28 cellular contexts compared by ENCODE assay signal in genomic region chr2:99674031-99674430, GRCh38.
"Had no signal": no experiment of that assay in that cellular context is flagged by ENCODE, and none has a peak within 500 bp of the region (broad histone marks: within the 10 kb centered on the region; RNA-seq: fewer than 3 reads in every experiment).

No MANE protein-coding gene starts in this region.

- H3K27ac Mint-ChIP-seq: activated CD8-positive, alpha-beta memory T cell treated with anti-CD3 and anti-CD28 coated beads, Interleukin-2, amount 10 ng/mL, durations not matched to agents 7 days and 5 days; activated CD8-positive, alpha-beta T cell treated with anti-CD3 and anti-CD28 coated beads, Interleukin-2, amount 10 ng/mL, durations not matched to agents 7 days and 5 days; activated naive CD4-positive, alpha-beta T cell treated with anti-CD3 and anti-CD28 coated beads, Interleukin-2, amount 50 U/mL, for 24 hours; activated naive CD8-positive, alpha-beta T cell treated with anti-CD3 and anti-CD28 coated beads, Interleukin-2, amount 50 U/mL, for 24 hours; activated T-helper 2 cell treated with anti-CD3 and anti-CD28 coated beads, Interferon-gamma antibody, Interleukin-2, Interleukin-4, amounts not matched to agents 10 μg/mL and 5 μg/mL and 100 μg/mL, durations not matched to agents 14 hours and 24 hours and 36 hours; natural killer cell treated with Interleukin-12 subunit alpha and Interleukin-12 subunit beta and Interleukin-15 and Interleukin-18, amount 100 ng/mL, for 72 hours had no signal

- H3K4me3 Mint-ChIP-seq: activated CD8-positive, alpha-beta memory T cell treated with anti-CD3 and anti-CD28 coated beads, Interleukin-2, amount 10 ng/mL, durations not matched to agents 7 days and 5 days; activated CD8-positive, alpha-beta T cell treated with anti-CD3 and anti-CD28 coated beads, Interleukin-2, amount 10 ng/mL, durations not matched to agents 7 days and 5 days; activated naive CD4-positive, alpha-beta T cell treated with anti-CD3 and anti-CD28 coated beads, Interleukin-2, amount 50 U/mL, for 24 hours; activated naive CD8-positive, alpha-beta T cell treated with anti-CD3 and anti-CD28 coated beads, Interleukin-2, amount 50 U/mL, for 24 hours; central memory CD8-positive, alpha-beta T cell; natural killer cell treated with Interleukin-12 subunit alpha and Interleukin-12 subunit beta and Interleukin-15 and Interleukin-18, amount 100 ng/mL, for 72 hours had no signal

- H3K4me1 Mint-ChIP-seq: activated CD8-positive, alpha-beta memory T cell treated with anti-CD3 and anti-CD28 coated beads, Interleukin-2, amount 10 ng/mL, durations not matched to agents 7 days and 5 days; activated naive CD4-positive, alpha-beta T cell treated with anti-CD3 and anti-CD28 coated beads, Interleukin-2, amount 50 U/mL, for 24 hours; activated naive CD8-positive, alpha-beta T cell treated with anti-CD3 and anti-CD28 coated beads, Interleukin-2, amount 50 U/mL, for 24 hours; central memory CD8-positive, alpha-beta T cell had no signal

- H3K27me3 ChIP-seq: breast epithelium, gastrocnemius medialis, neutrophil, ovary, tibial nerve had no signal

- ATAC-seq: activated CD8-positive, alpha-beta memory T cell treated with anti-CD3 and anti-CD28 coated beads, Interleukin-2, amount 10 ng/mL, durations not matched to agents 7 days and 5 days; activated CD8-positive, alpha-beta T cell treated with anti-CD3 and anti-CD28 coated beads, Interleukin-2, amount 10 ng/mL, durations not matched to agents 7 days and 5 days; activated naive CD8-positive, alpha-beta T cell treated with anti-CD3 and anti-CD28 coated beads, Interleukin-2, amount 50 U/mL, for 24 hours; gastrocnemius medialis; natural killer cell treated with Interleukin-12 subunit alpha and Interleukin-12 subunit beta and Interleukin-15 and Interleukin-18, amount 100 ng/mL, for 72 hours had no signal

- H3K4me1 ChIP-seq: breast epithelium, gastrocnemius medialis, prostate gland had no signal

- H3K27me3 Mint-ChIP-seq: activated CD8-positive, alpha-beta memory T cell treated with anti-CD3 and anti-CD28 coated beads, Interleukin-2, amount 10 ng/mL, durations not matched to agents 7 days and 5 days; activated naive CD4-positive, alpha-beta T cell treated with anti-CD3 and anti-CD28 coated beads, Interleukin-2, amount 50 U/mL, for 24 hours; activated naive CD8-positive, alpha-beta T cell treated with anti-CD3 and anti-CD28 coated beads, Interleukin-2, amount 50 U/mL, for 24 hours; central memory CD8-positive, alpha-beta T cell; natural killer cell treated with Interleukin-12 subunit alpha and Interleukin-12 subunit beta and Interleukin-15 and Interleukin-18, amount 100 ng/mL, for 72 hours had no signal

- H3K27ac ChIP-seq: gastrocnemius medialis, neutrophil, ovary, prostate gland, tibial nerve had no signal

- H3K4me3 ChIP-seq: gastrocnemius medialis, ovary, prostate gland, tibial nerve had no signal

- H3K9me3 Mint-ChIP-seq: activated naive CD4-positive, alpha-beta T cell treated with anti-CD3 and anti-CD28 coated beads, Interleukin-2, amount 50 U/mL, for 24 hours; activated T-helper 2 cell treated with anti-CD3 and anti-CD28 coated beads, Interferon-gamma antibody, Interleukin-2, Interleukin-4, amounts not matched to agents 10 μg/mL and 5 μg/mL and 100 μg/mL, durations not matched to agents 14 hours and 24 hours and 36 hours; central memory CD8-positive, alpha-beta T cell; natural killer cell treated with Interleukin-12 subunit alpha and Interleukin-12 subunit beta and Interleukin-15 and Interleukin-18, amount 100 ng/mL, for 72 hours had no signal

- FAIRE-seq: colon, islet of Langerhans, urothelium cell line had no signal

- H3K36me3 ChIP-seq: breast epithelium, gastrocnemius medialis, neutrophil, ovary, prostate gland, tibial nerve had no signal

- H3K36me3 Mint-ChIP-seq: activated CD8-positive, alpha-beta memory T cell treated with anti-CD3 and anti-CD28 coated beads, Interleukin-2, amount 10 ng/mL, durations not matched to agents 7 days and 5 days; natural killer cell treated with Interleukin-12 subunit alpha and Interleukin-12 subunit beta and Interleukin-15 and Interleukin-18, amount 100 ng/mL, for 72 hours had no signal

- DNase-seq: activated CD4-positive, alpha-beta T cell treated with anti-CD3 and anti-CD28 coated beads for 1 hour; activated CD8-positive, alpha-beta memory T cell treated with anti-CD3 and anti-CD28 coated beads, Interleukin-2, amount 10 ng/mL, durations not matched to agents 7 days and 5 days; activated CD8-positive, alpha-beta T cell treated with anti-CD3 and anti-CD28 coated beads, Interleukin-2, amount 10 ng/mL, durations not matched to agents 7 days and 5 days; activated naive CD8-positive, alpha-beta T cell treated with anti-CD3 and anti-CD28 coated beads, Interleukin-2, amount 50 U/mL, for 24 hours; activated T-cell treated with anti-CD3 and anti-CD28 coated beads, Interleukin-2, amount 50 U/mL, for 48 hours; amygdala; dermis blood vessel endothelial cell; effector CD8-positive, alpha-beta T cell; erythroblast; gastrocnemius medialis; glutamatergic neuron; ovary; retina; stimulated activated CD4-positive, alpha-beta T cell treated with anti-CD3 and anti-CD28 coated beads, Interleukin-15, amount 100 ng/mL, for 24 hours; stimulated activated CD4-positive, alpha-beta T cell treated with anti-CD3 and anti-CD28 coated beads, Interleukin-2, amount 100 ng/mL, for 24 hours; stimulated activated naive CD4-positive, alpha-beta T cell treated with Interleukin-2 at 50 U/mL for 16 hours; T-helper 2 cell had no signal
